In genomic region chr7:55563596-55564325, GRCh38 we compare ENCODE assay signal across 16 cellular contexts. TPM values are rescaled to one million over a fixed set of nuclear protein-coding genes. Genes with fewer than 3 reads are reported as not detected.
DNase-seq lines count a peak whose midpoint lies in the region; ATAC-seq and TF ChIP-seq lines count a peak whose summit lies in the region.
"Had no signal": no experiment of that assay in that cellular context is flagged by ENCODE, and none has a peak within 500 bp of the region (broad histone marks: within the 10 kb centered on the region; RNA-seq: fewer than 3 reads in every experiment).

No MANE protein-coding gene starts in this region.

- no peak overlapping the region for H3K27ac ChIP-seq in SK-N-SH (ENCODE audit: low read depth in 2 of 2, low read length in 1 of 2)

- no peak overlapping the region for H2AFZ ChIP-seq in SK-N-SH (ENCODE audit: low read depth)

- H3K27me3 Mint-ChIP-seq in activated T-helper 1 cell treated with anti-CD3 and anti-CD28 coated beads, Interleukin-12 subunit alpha, Interleukin-12 subunit beta, Interleukin-2, Interleukin-4 antibody, amounts not matched to agents 30 ng/mL and 10 ng/mL and 1 ng/mL, durations not matched to agents 14 hours and 24 hours and 36 hours (ENCODE audit: insufficient read depth) = no peaks in the 10 kb centered on the region
- no peaks in the 10 kb centered on the region for H3K27me3 Mint-ChIP-seq in osteocyte (ENCODE audit: unreplicated experiment)
- H3K27me3 Mint-ChIP-seq: naive thymus-derived CD8-positive, alpha-beta T cell; progenitor cell of endocrine pancreas had no signal

- WGBS in SK-N-SH (ENCODE audit: low lambda C conversion rate) = 54% methylated on average over 4 of the region's 4 CpGs

- TF ChIP-seq CTCF in SK-N-SH (IDR thresholded peaks at IDR 0.05) = no peak
- TF ChIP-seq CTCF in osteocyte (IDR thresholded peaks at IDR 0.05) = no peak
- no peak for TF ChIP-seq CTCF in GM20000 (IDR thresholded peaks at IDR 0.05; ENCODE audit: extremely low read depth, missing control alignments)

- peak overlapping the region; percentile 75 for H3K27ac Mint-ChIP-seq in activated T-helper 1 cell treated with anti-CD3 and anti-CD28 coated beads, Interleukin-12 subunit alpha, Interleukin-12 subunit beta, Interleukin-2, Interleukin-4 antibody, amounts not matched to agents 30 ng/mL and 10 ng/mL and 1 ng/mL, durations not matched to agents 14 hours and 24 hours and 36 hours
- H3K27ac Mint-ChIP-seq in osteocyte (ENCODE audit: unreplicated experiment) = peak overlapping the region; percentile 48
- H3K27ac Mint-ChIP-seq: progenitor cell of endocrine pancreas had no signal

- no peaks in the 10 kb centered on the region for H3K9me2 ChIP-seq in SK-N-SH

- POLR2A ChIA-PET in SK-N-SH (lab: Yijun Ruan, JAX) = no interaction called here

- peaks cover 8% of the 10 kb centered on the region for H3F3A ChIP-seq in SK-N-SH (replicated peaks; ENCODE audit: insufficient read depth)

- TF ChIP-seq EP300 in SK-N-SH (IDR thresholded peaks at IDR 0.05; ENCODE audit: borderline replicate concordance in 1 of 2, low read depth in 1 of 2, low read length in 1 of 2) = no peak

- no peaks in the 10 kb centered on the region for H3K9me3 ChIP-seq in SK-N-SH
- H3K9me3 ChIP-seq: BLaER1 treated with 17β-estradiol and CSF1 and Interleukin-3, amounts not matched to agents 10 nM and 100 nM had no signal

- CTCF ChIA-PET in SK-N-SH (lab: Yijun Ruan, JAX) = interaction anchor here (0.6 to 1.5 kb wide), 6 partner anchors 8 to 593 kb away, joined by 3 to 5 read pairs (median 3); no protein-coding TSS in a partner anchor

- H4K20me1 ChIP-seq in SK-N-SH (ENCODE audit: insufficient read depth) = peaks cover 92% of the 10 kb centered on the region

- H3K4me1 ChIP-seq in SK-N-SH (ENCODE audit: control insufficient read depth in 1 of 2, insufficient read depth in 2 of 2, low read depth in 1 of 2, low read length in 1 of 2) = peaks cover 14 to 21% of the 10 kb centered on the region in 2 experiments

- peaks cover 95% of the 10 kb centered on the region for H3K4me1 Mint-ChIP-seq in activated T-helper 1 cell treated with anti-CD3 and anti-CD28 coated beads, Interleukin-12 subunit alpha, Interleukin-12 subunit beta, Interleukin-2, Interleukin-4 antibody, amounts not matched to agents 30 ng/mL and 10 ng/mL and 1 ng/mL, durations not matched to agents 14 hours and 24 hours and 36 hours (ENCODE audit: low read depth)
- H3K4me1 Mint-ChIP-seq in osteocyte (ENCODE audit: unreplicated experiment) = peaks cover 29% of the 10 kb centered on the region

- H3K27me3 ChIP-seq in SK-N-SH (ENCODE audit: insufficient read depth) = no peaks in the 10 kb centered on the region
- H3K27me3 ChIP-seq: BLaER1 treated with 17β-estradiol and CSF1 and Interleukin-3, amounts not matched to agents 10 nM and 100 nM had no signal

- intact Hi-C loops in activated T-helper 1 cell treated with anti-CD3 and anti-CD28 coated beads, Interleukin-12 subunit alpha, Interleukin-12 subunit beta, Interleukin-2, Interleukin-4 antibody, amounts not matched to agents 30 ng/mL and 10 ng/mL and 1 ng/mL, durations not matched to agents 14 hours and 24 hours and 36 hours (cut with micrococcal nuclease) = no loop called here

- no peak overlapping the region for H3K4me3 ChIP-seq in SK-N-SH (ENCODE audit: low read depth in 2 of 2, low read length in 1 of 2)
- H3K4me3 ChIP-seq: BLaER1 treated with 17β-estradiol and CSF1 and Interleukin-3, amounts not matched to agents 10 nM and 100 nM had no signal

- H3K9ac ChIP-seq in SK-N-SH = no peak overlapping the region
- H3K9ac ChIP-seq: BLaER1 treated with 17β-estradiol and CSF1 and Interleukin-3, amounts not matched to agents 10 nM and 100 nM had no signal

- no peak overlapping the region for H3K4me3 Mint-ChIP-seq in activated T-helper 1 cell treated with anti-CD3 and anti-CD28 coated beads, Interleukin-12 subunit alpha, Interleukin-12 subunit beta, Interleukin-2, Interleukin-4 antibody, amounts not matched to agents 30 ng/mL and 10 ng/mL and 1 ng/mL, durations not matched to agents 14 hours and 24 hours and 36 hours
- H3K4me3 Mint-ChIP-seq in osteocyte (ENCODE audit: unreplicated experiment) = no peak overlapping the region
- H3K4me3 Mint-ChIP-seq: naive thymus-derived CD8-positive, alpha-beta T cell had no signal

- DNase-seq in SK-N-SH = no peak
- peak; percentile 87 for DNase-seq in M059J (ENCODE audit: low read depth)
- DNase-seq in activated T-helper 1 cell treated with anti-CD3 and anti-CD28 coated beads, Interleukin-12 subunit alpha, Interleukin-12 subunit beta, Interleukin-2, Interleukin-4 antibody, amounts not matched to agents 30 ng/mL and 10 ng/mL and 1 ng/mL, durations not matched to agents 14 hours and 24 hours and 36 hours (ENCODE audit: low spot score) = no peak
- DNase-seq in osteocyte (ENCODE audit: extremely low spot score, unreplicated experiment) = no peak
- DNase-seq in GM20000 (ENCODE audit: low spot score) = no peak
- no peak for DNase-seq in NCI-H345 (lab: John Stamatoyannopoulos, UW)
- DNase-seq: 8988T; DMS79 treated with DMSO at 0.1 percent for 48 hours; GOT3; naive thymus-derived CD8-positive, alpha-beta T cell; NCI-H187; stimulated activated naive CD4-positive, alpha-beta T cell treated with Interleukin-2 at 50 U/mL for 16 hours had no signal

- H3K36me3 ChIP-seq in SK-N-SH (replicated peaks in 1 of 2; ENCODE audit: control insufficient read depth in 1 of 2, insufficient read depth in 2 of 2, low read length in 1 of 2) = peaks cover 0 to 5% of the 10 kb centered on the region in 2 experiments

- ATAC-seq in SK-N-SH treated with all-trans-retinoic acid at 6 μM for 48 hours = no peak
- no peak for ATAC-seq in HG02885 (IDR thresholded peaks at IDR 0.05; ENCODE audit: poor library complexity, unreplicated experiment)
- ATAC-seq: naive thymus-derived CD8-positive, alpha-beta T cell had no signal

- no peak overlapping the region for H3K4me2 ChIP-seq in SK-N-SH

- H3K9me3 Mint-ChIP-seq in activated T-helper 1 cell treated with anti-CD3 and anti-CD28 coated beads, Interleukin-12 subunit alpha, Interleukin-12 subunit beta, Interleukin-2, Interleukin-4 antibody, amounts not matched to agents 30 ng/mL and 10 ng/mL and 1 ng/mL, durations not matched to agents 14 hours and 24 hours and 36 hours = no peaks in the 10 kb centered on the region
- H3K9me3 Mint-ChIP-seq in osteocyte (ENCODE audit: unreplicated experiment) = no peaks in the 10 kb centered on the region
- H3K9me3 Mint-ChIP-seq: naive thymus-derived CD8-positive, alpha-beta T cell had no signal

- no peak for TF ChIP-seq RAD21 in SK-N-SH (IDR thresholded peaks at IDR 0.05; ENCODE audit: low read length)

- peaks cover 100% of the 10 kb centered on the region for H3K79me2 ChIP-seq in SK-N-SH (ENCODE audit: insufficient read depth)

- H3K36me3 Mint-ChIP-seq in activated T-helper 1 cell treated with anti-CD3 and anti-CD28 coated beads, Interleukin-12 subunit alpha, Interleukin-12 subunit beta, Interleukin-2, Interleukin-4 antibody, amounts not matched to agents 30 ng/mL and 10 ng/mL and 1 ng/mL, durations not matched to agents 14 hours and 24 hours and 36 hours (ENCODE audit: low read depth) = peaks cover 37% of the 10 kb centered on the region
- peaks cover 2% of the 10 kb centered on the region for H3K36me3 Mint-ChIP-seq in osteocyte (ENCODE audit: unreplicated experiment)

TF ChIP-seq in SK-N-SH, 30 proteins besides CTCF, POLR2A, EP300 and RAD21:
- TF ChIP-seq GATA2 (CRISPR knock-in tag; IDR thresholded peaks at IDR 0.05) = peak; percentile 6; the same call in 1 of the 2 replicates
- no peak for TF ChIP-seq TAF1 (IDR thresholded peaks at IDR 0.05; ENCODE audit: borderline replicate concordance, low read depth, low read length)
- TF ChIP-seq RXRA (IDR thresholded peaks at IDR 0.05; ENCODE audit: borderline replicate concordance, low read depth) = no peak

TF ChIP-seq in SK-N-SH treated with all-trans-retinoic acid at 6 μM for 48 hours, 23 proteins besides CTCF, POLR2A, EP300 and RAD21 (continues in another document):
- TF ChIP-seq CREB5 (CRISPR knock-in tag; IDR thresholded peaks at IDR 0.05; ENCODE audit: low read depth) = no peak
- TF ChIP-seq RARB (CRISPR knock-in tag; IDR thresholded peaks at IDR 0.05) = no peak
- no peak for TF ChIP-seq PATZ1 (CRISPR knock-in tag; IDR thresholded peaks at IDR 0.05; ENCODE audit: borderline replicate concordance)
- no peak for TF ChIP-seq ESRRG (CRISPR knock-in tag; IDR thresholded peaks at IDR 0.05)
- TF ChIP-seq BACH2 (CRISPR knock-in tag; IDR thresholded peaks at IDR 0.05; ENCODE audit: borderline replicate concordance) = no peak
- no peak for TF ChIP-seq ISL1 (CRISPR knock-in tag; IDR thresholded peaks at IDR 0.05)

RNA-seq across cellular contexts. Expression of gene VOPP1, which starts 8.5 kb away (rescaled TPM):
- polyA plus RNA-seq in SK-N-SH (2012; rRNA removed) = 69.5 and 79.3 TPM in 2 replicates
- 77.0 and 82.6 TPM in 2 replicates for polyA plus RNA-seq in SK-N-SH (2012; cell fraction: cytosol; rRNA removed)
- 32.4 and 38.8 TPM in 2 replicates for polyA plus RNA-seq in SK-N-SH (2012; cell fraction: nucleus; rRNA removed)
- 71.2 and 89.5 TPM in 2 replicates for total RNA-seq in M059J (2014; rRNA removed; shearing (Covaris generic))
- 96.3 and 102 TPM in 2 replicates for total RNA-seq in activated T-helper 1 cell treated with anti-CD3 and anti-CD28 coated beads, Interleukin-12 subunit alpha, Interleukin-12 subunit beta, Interleukin-2, Interleukin-4 antibody, amounts not matched to agents 30 ng/mL and 10 ng/mL and 1 ng/mL, durations not matched to agents 14 hours and 24 hours and 36 hours
- 86.6 and 88.6 TPM in 2 replicates for total RNA-seq in osteocyte
